Comparison of ENCODE assay signal across 8 cellular contexts in genomic region chr15:98647774-98648653, GRCh38. TPM values are rescaled to one million over a fixed set of nuclear protein-coding genes. Genes with fewer than 3 reads are reported as not detected.
DNase-seq lines count a peak whose midpoint lies in the region; ATAC-seq and TF ChIP-seq lines count a peak whose summit lies in the region.

IGF1R (plus strand) TSS chr15:98648539; CDS start chr15:98649582, 1,043 bp downstream.

- intact Hi-C loops in PC-3 (cut with micrococcal nuclease) = loop anchor here (1.0 to 5.0 kb wide), 3 partner anchors 131 to 206 kb away; no protein-coding TSS in a partner anchor

- POLR2A ChIA-PET in PC-3 (lab: Charles Lee; ENCODE audit: unreplicated experiment) = no interaction called here

- no peaks in the 10 kb centered on the region for H3K9me2 ChIP-seq in PC-3 (replicated peaks; ENCODE audit: low read length)

- H3K9ac ChIP-seq in HUES48 (ENCODE audit: low read depth, low read length) (peak within 1 kb of the TSS; percentile 86), PC-3 (ENCODE audit: low read length) (peak within 1 kb of the TSS; percentile 69), mucosa of stomach (ENCODE audit: low read length) (peak within 1 kb of the TSS; percentile 77)

- H2AFZ ChIP-seq in PC-3 (ENCODE audit: low read length) = peak within 1 kb of the TSS; percentile 83

- peak within 1 kb of the TSS; percentile 94 for H3K4me3 ChIP-seq in HUES48 (ENCODE audit: low read depth, low read length)
- peak within 1 kb of the TSS; percentile 84 for H3K4me3 ChIP-seq in PC-3 (ENCODE audit: low read length)
- peak within 1 kb of the TSS; percentile 70 to 93 for H3K4me3 ChIP-seq in esophagus (ENCODE audit: low read depth in 1 of 2, low read length in 2 of 2)
- H3K4me3 ChIP-seq in mucosa of stomach (ENCODE audit: low read length) = peak within 1 kb of the TSS; percentile 73

- H3F3A ChIP-seq in PC-3 (ENCODE audit: low read length, unreplicated experiment) = no peaks in the 10 kb centered on the region

- H3K27ac ChIP-seq in HUES48 (ENCODE audit: low read depth, low read length) = peak within 1 kb of the TSS; percentile 99
- H3K27ac ChIP-seq in PC-3 (ENCODE audit: low read length) = no peak within 1 kb of the TSS
- H3K27ac ChIP-seq in esophagus (ENCODE audit: low read depth in 2 of 2, low read length in 1 of 2) = peak within 1 kb of the TSS; percentile 96 to 98

- no TSS peak for BruUV-seq in PC-3 (replicated peaks; lab: Mats Ljungman, UMichigan)

- CTCF ChIA-PET in PC-3 (lab: Charles Lee) = interaction anchor here (0.7 to 1.0 kb wide), 3 partner anchors 121 to 226 kb away, joined by 3 to 4 read pairs (median 4); no protein-coding TSS in a partner anchor

- ATAC-seq in GM21381 (IDR thresholded peaks at IDR 0.05; ENCODE audit: unreplicated experiment) = peak; percentile 60
- peak; percentile 36 for ATAC-seq in PC-3

- H3K4me2 ChIP-seq in PC-3 (ENCODE audit: low read length) = peak within 1 kb of the TSS; percentile 92

- DNase-seq in COLO668 (lab: John Stamatoyannopoulos, UW; ENCODE audit: unreplicated experiment) (peak; percentile 94), PC-3 (peak; percentile 93)
- peak; percentile 92 for DNase-seq in activated T-cell treated with anti-CD3 and anti-CD28 coated beads, Interleukin-2, amount 50 U/mL, for 1 hour
- DNase-seq in stimulated activated CD8-positive, alpha-beta memory T cell treated with anti-CD3 and anti-CD28 coated beads, Interleukin-4, amount 100 ng/mL, for 4 hours (ENCODE audit: low read depth in 2 of 2, low spot score in 1 of 2) = peak; percentile 55 to 69

- H3K4me1 ChIP-seq in HUES48 (ENCODE audit: control insufficient read depth, insufficient read depth, low read length) (peaks cover 27% of the 10 kb centered on the region), PC-3 (ENCODE audit: insufficient read depth, low read length) (no peaks in the 10 kb centered on the region), esophagus (ENCODE audit: control insufficient read depth in 2 of 2, insufficient read depth in 2 of 2, low read length in 1 of 2) (no peaks in the 10 kb centered on the region), mucosa of stomach (ENCODE audit: control insufficient read depth, insufficient read depth, low read length) (peaks cover 5% of the 10 kb centered on the region)

- H3K27me3 ChIP-seq in HUES48 (ENCODE audit: control insufficient read depth, insufficient read depth, low read length) (peaks cover 4% of the 10 kb centered on the region; the same call in 1 of the 2 replicates), PC-3 (ENCODE audit: low read length) (peaks cover 75% of the 10 kb centered on the region), esophagus (ENCODE audit: control insufficient read depth in 1 of 2, insufficient read depth in 2 of 2, low read length in 2 of 2) (no peaks in the 10 kb centered on the region), mucosa of stomach (ENCODE audit: control insufficient read depth, insufficient read depth, low read length) (peaks cover 42% of the 10 kb centered on the region)

- 0 to 1% methylated on average over 59 to 106 of the region's 106 CpGs for WGBS in esophagus, 2 donors

- H3K9me3 ChIP-seq in HUES48 (ENCODE audit: control insufficient read depth, insufficient read depth, low read length) (no peaks in the 10 kb centered on the region), PC-3 (ENCODE audit: low read length) (no peaks in the 10 kb centered on the region), esophagus (ENCODE audit: control insufficient read depth in 2 of 2, insufficient read depth in 1 of 2, low read depth in 1 of 2, low read length in 1 of 2) (no peaks in the 10 kb centered on the region), mucosa of stomach (ENCODE audit: control insufficient read depth, low read length) (no peaks in the 10 kb centered on the region)

- no peak for TF ChIP-seq CTCF in PC-3 (conservative IDR thresholded peaks at IDR 0.05; ENCODE audit: low read depth, low read length)

- H3K36me3 ChIP-seq in HUES48 (ENCODE audit: control insufficient read depth, insufficient read depth, low read length) = no peaks in the 10 kb centered on the region
- no peaks in the 10 kb centered on the region for H3K36me3 ChIP-seq in PC-3 (ENCODE audit: low read depth, low read length)
- H3K36me3 ChIP-seq in esophagus (ENCODE audit: control insufficient read depth in 2 of 2, insufficient read depth in 2 of 2, low read length in 1 of 2) = no peaks in the 10 kb centered on the region
- no peaks in the 10 kb centered on the region for H3K36me3 ChIP-seq in mucosa of stomach (ENCODE audit: control insufficient read depth, insufficient read depth, low read length)

- no peaks in the 10 kb centered on the region for H4K20me1 ChIP-seq in PC-3 (ENCODE audit: low read length)

- peaks cover 37% of the 10 kb centered on the region for H3K79me2 ChIP-seq in PC-3 (ENCODE audit: low read length)

RNA-seq across cellular contexts. Expression of gene IGF1R, which starts in this region (rescaled TPM):
- total RNA-seq in PC-3 (2014; rRNA removed) = 3.8 and 15.8 TPM in 2 replicates
- polyA plus RNA-seq in esophagus = 1 to 10 TPM; 4.1 to 4.4 TPM
